In genomic region chr9:135768516-135769218, GRCh38 we compare ENCODE assay signal across 21 cellular contexts.
A peak's percentile ranks its signal among the peaks of the same experiment; 100 is the strongest.
DNase-seq lines count a peak whose midpoint lies in the region; ATAC-seq, FAIRE-seq and TF ChIP-seq lines count a peak whose summit lies in the region.
"Had no signal": no experiment of that assay in that cellular context is flagged by ENCODE, and none has a peak within 500 bp of the region (broad histone marks: within the 10 kb centered on the region; RNA-seq: fewer than 3 reads in every experiment).

No MANE protein-coding gene starts in this region.

- H3K18ac ChIP-seq in H1 (ENCODE audit: extremely low read depth, low read length), result no peak overlapping the region

- no peak overlapping the region for H4K8ac ChIP-seq in H1 (ENCODE audit: extremely low read depth, insufficient read depth, low read length)

- H3K4me1 ChIP-seq in H1 (replicated peaks in 1 of 4; ENCODE audit: control insufficient read depth in 3 of 4, insufficient read depth in 4 of 4, low read length in 3 of 4), result no peaks in the 10 kb centered on the region
- no peaks in the 10 kb centered on the region for H3K4me1 ChIP-seq in GM23248 (ENCODE audit: insufficient read depth)
- H3K4me1 ChIP-seq: BLaER1 treated with 17β-estradiol and CSF1 and Interleukin-3, amounts not matched to agents 10 nM and 100 nM had no signal

- peak overlapping the region; percentile 35; the same call in 1 of the 2 replicates for H2BK5ac ChIP-seq in H1 (ENCODE audit: low read depth, low read length)

- no peaks in the 10 kb centered on the region for H3K4me1 Mint-ChIP-seq in activated naive CD4-positive, alpha-beta T cell treated with anti-CD3 and anti-CD28 coated beads, Interleukin-2, amount 50 U/mL, for 24 hours
- no peaks in the 10 kb centered on the region for H3K4me1 Mint-ChIP-seq in WTC11
- H3K4me1 Mint-ChIP-seq: B cell had no signal

- CTCF ChIA-PET in WTC11 (lab: Charles Lee) (no interaction called here), H1 (lab: Charles Lee; ENCODE audit: partially characterized antibody) (interaction anchor here (1.6 kb wide), 1 partner anchor 28 kb away, joined by 3 read pairs; no protein-coding TSS in a partner anchor)

- WGBS in H1 (ENCODE audit: extremely low coverage in 1 of 2, insufficient coverage in 1 of 2, insufficient read length in 1 of 2, insufficient replicate concordance in 2 of 2, low coverage in 1 of 2, low lambda C conversion rate in 2 of 2, missing lambda C conversion rate in 1 of 2), 2 experiments, result 97% methylated on average over 31 of the region's 43 CpGs; no CpG with 5 or more reads in 1 of the 2 experiments
- 81 to 83% methylated on average over 29 to 43 of the region's 43 CpGs for WGBS in GM23248 (ENCODE audit: low coverage in 1 of 2, low lambda C conversion rate in 2 of 2, missing lambda C conversion rate in 2 of 2), 2 experiments

- TF ChIP-seq CTCF in WTC11 (IDR thresholded peaks at IDR 0.05), result no peak
- TF ChIP-seq CTCF in H1 (IDR thresholded peaks at IDR 0.05; ENCODE audit: control extremely low read depth in 1 of 3, insufficient read depth in 1 of 3, low read depth in 1 of 3, low read length in 3 of 3), result no peak

- ATAC-seq in WTC11 (no peak), HG03432 (IDR thresholded peaks at IDR 0.05; ENCODE audit: unreplicated experiment) (no peak), GM18498 (IDR thresholded peaks at IDR 0.05; ENCODE audit: unreplicated experiment) (no peak)
- ATAC-seq: CD8-positive, alpha-beta T cell; GM12878 had no signal

- H4K91ac ChIP-seq in H1 (replicated peaks; ENCODE audit: insufficient read length, low read length), result no peak overlapping the region

- no peak for TF ChIP-seq POLR2A in H1 (IDR thresholded peaks at IDR 0.05; ENCODE audit: control extremely low read depth in 1 of 2, low read depth in 2 of 2, low read length in 2 of 2)

- H2BK15ac ChIP-seq in H1 (ENCODE audit: low read length), result no peak overlapping the region; the same call in 1 of the 2 replicates

- peak overlapping the region; percentile 51 for H3K27ac Mint-ChIP-seq in activated naive CD4-positive, alpha-beta T cell treated with anti-CD3 and anti-CD28 coated beads, Interleukin-2, amount 50 U/mL, for 24 hours
- H3K27ac Mint-ChIP-seq in WTC11, result peak overlapping the region; percentile 21; the same call in 1 of the 2 replicates
- H3K27ac Mint-ChIP-seq: B cell; CD8-positive, alpha-beta T cell had no signal

- POLR2A ChIA-PET in WTC11 (lab: Charles Lee) (no interaction called here), H1 (lab: Charles Lee; ENCODE audit: partially characterized antibody) (interaction anchor here (0.6 kb wide), 1 partner anchor 314 kb away, joined by 3 read pairs; no protein-coding TSS in a partner anchor)

- H3K9ac ChIP-seq in H1 (replicated peaks in 1 of 4; ENCODE audit: extremely low read depth in 1 of 4, low read depth in 3 of 4, low read length in 3 of 4), result no peak overlapping the region
- H3K9ac ChIP-seq in GM23248, result no peak overlapping the region
- H3K9ac ChIP-seq: BLaER1 treated with 17β-estradiol and CSF1 and Interleukin-3, amounts not matched to agents 10 nM and 100 nM had no signal

- no peak for TF ChIP-seq EP300 in H1 (IDR thresholded peaks at IDR 0.05; ENCODE audit: borderline replicate concordance in 1 of 2, low read depth in 2 of 2, low read length in 2 of 2)

- FAIRE-seq in H1 (lab: Jason Lieb, UNC) (no peak), urothelium cell line (lab: Jason Lieb, UNC) (peak; percentile 56)
- FAIRE-seq: GM12878, GM19239, H54 had no signal

- no peak overlapping the region for H2AFZ ChIP-seq in H1 (ENCODE audit: low read length)
- H2AFZ ChIP-seq in GM23248, result no peak overlapping the region

- H3K4me2 ChIP-seq in H1 (ENCODE audit: insufficient read depth in 1 of 2, low read depth in 2 of 2, low read length in 2 of 2), result no peak overlapping the region
- H3K4me2 ChIP-seq in GM23248 (ENCODE audit: unreplicated experiment), result no peak overlapping the region
- H3K4me2 ChIP-seq: BLaER1 treated with 17β-estradiol and CSF1 and Interleukin-3, amounts not matched to agents 10 nM and 100 nM had no signal

- no peaks in the 10 kb centered on the region for H4K20me1 ChIP-seq in H1 (replicated peaks in 1 of 2; ENCODE audit: control insufficient read depth in 1 of 2, insufficient read depth in 2 of 2, low read length in 2 of 2)
- H4K20me1 ChIP-seq in GM23248 (ENCODE audit: insufficient read depth), result no peaks in the 10 kb centered on the region

- in situ Hi-C loops in GM23248 (cut with MboI), result no loop called here

- no peaks in the 10 kb centered on the region for H3K79me2 ChIP-seq in H1 (ENCODE audit: control insufficient read depth in 1 of 2, insufficient read depth in 2 of 2, low read length in 2 of 2)
- H3K79me2 ChIP-seq in GM23248 (ENCODE audit: insufficient read depth), result no peaks in the 10 kb centered on the region

- H3K4me3 ChIP-seq in H1 (ENCODE audit: extremely low read depth in 1 of 4, insufficient read depth in 2 of 4, low read depth in 3 of 4, low read length in 4 of 4) (no peak overlapping the region), GM23248 (no peak overlapping the region)
- H3K4me3 ChIP-seq: BLaER1 treated with 17β-estradiol and CSF1 and Interleukin-3, amounts not matched to agents 10 nM and 100 nM; GM12878 had no signal

- no peaks in the 10 kb centered on the region for H3F3A ChIP-seq in GM23248 (ENCODE audit: insufficient read depth)

- H3K79me1 ChIP-seq in H1 (ENCODE audit: low read depth, low read length), result no peaks in the 10 kb centered on the region; the same call in 1 of the 2 replicates

- no peak overlapping the region for H3K4me3 Mint-ChIP-seq in activated naive CD4-positive, alpha-beta T cell treated with anti-CD3 and anti-CD28 coated beads, Interleukin-2, amount 50 U/mL, for 24 hours
- no peak overlapping the region for H3K4me3 Mint-ChIP-seq in WTC11
- H3K4me3 Mint-ChIP-seq: B cell; CD8-positive, alpha-beta T cell had no signal

- H4K5ac ChIP-seq in H1 (ENCODE audit: insufficient read length, low read depth, low read length), result no peak overlapping the region

- H3K9me3 ChIP-seq in H1 (ENCODE audit: insufficient read depth in 2 of 2, low read depth in 1 of 2, low read length in 1 of 2) (peaks cover 4 to 12% of the 10 kb centered on the region in 2 experiments; a peak in 2 of 4 replicates), GM23248 (ENCODE audit: low read depth) (no peaks in the 10 kb centered on the region)

- 0 out of 2 replicates have a peak overlapping the region, but pooled peaks have one; percentile 27 for H2BK12ac ChIP-seq in H1 (ENCODE audit: low read depth, low read length)

- peaks cover 3% of the 10 kb centered on the region for H3K27me3 Mint-ChIP-seq in activated naive CD4-positive, alpha-beta T cell treated with anti-CD3 and anti-CD28 coated beads, Interleukin-2, amount 50 U/mL, for 24 hours
- H3K27me3 Mint-ChIP-seq in WTC11 (ENCODE audit: low read depth), result no peaks in the 10 kb centered on the region

- no peak overlapping the region for H2BK120ac ChIP-seq in H1 (replicated peaks; ENCODE audit: low read depth, low read length)

- H3K36me3 ChIP-seq in H1 (ENCODE audit: control insufficient read depth in 2 of 4, insufficient read depth in 4 of 4, low read length in 3 of 4) (no peaks in the 10 kb centered on the region), GM23248 (ENCODE audit: low read depth) (no peaks in the 10 kb centered on the region)
- H3K36me3 ChIP-seq: BLaER1 treated with 17β-estradiol and CSF1 and Interleukin-3, amounts not matched to agents 10 nM and 100 nM had no signal

- DNase-seq in activated naive CD4-positive, alpha-beta T cell treated with anti-CD3 and anti-CD28 coated beads, Interleukin-2, amount 50 U/mL, for 16 hours, result no peak
- DNase-seq in WTC11 (ENCODE audit: low spot score) (no peak), H1 (ENCODE audit: low read depth in 1 of 2, low spot score in 2 of 2) (no peak), urothelium cell line (ENCODE audit: low spot score) (no peak), GM23248 (no peak)
- DNase-seq: 8988T; Calu3; CD8-positive, alpha-beta T cell; DMS79 treated with DMSO at 0.1 percent for 48 hours; GF-D8; IMR-90; KG1 had no signal

- no peak overlapping the region for H3K4ac ChIP-seq in H1 (replicated peaks; ENCODE audit: insufficient read length, low read depth, low read length)

- H3K14ac ChIP-seq in H1 (ENCODE audit: insufficient read length), result no peak overlapping the region

- no peaks in the 10 kb centered on the region for H3K36me3 Mint-ChIP-seq in activated naive CD4-positive, alpha-beta T cell treated with anti-CD3 and anti-CD28 coated beads, Interleukin-2, amount 50 U/mL, for 24 hours
- H3K36me3 Mint-ChIP-seq in WTC11, result no peaks in the 10 kb centered on the region
- H3K36me3 Mint-ChIP-seq: CD8-positive, alpha-beta T cell had no signal

- H3K23me2 ChIP-seq in H1 (ENCODE audit: low read depth, low read length), result no peaks in the 10 kb centered on the region

- no peaks in the 10 kb centered on the region for H3K9me2 ChIP-seq in GM23248 (ENCODE audit: insufficient read depth)

- no peak overlapping the region for H3K56ac ChIP-seq in H1 (replicated peaks; ENCODE audit: insufficient read length, low read depth, low read length)

- no peak overlapping the region for H3K27ac ChIP-seq in H1 (ENCODE audit: low read depth, low read length)
- no peak overlapping the region for H3K27ac ChIP-seq in GM23248
- H3K27ac ChIP-seq: BLaER1 treated with 17β-estradiol and CSF1 and Interleukin-3, amounts not matched to agents 10 nM and 100 nM; HL-60 had no signal

- H3K27me3 ChIP-seq in H1 (replicated peaks in 1 of 4; ENCODE audit: control insufficient read depth in 3 of 4, extremely low read depth in 1 of 4, insufficient read depth in 3 of 4, low read length in 3 of 4), result no peaks in the 10 kb centered on the region
- H3K27me3 ChIP-seq in GM23248 (replicated peaks; ENCODE audit: insufficient read depth), result no peaks in the 10 kb centered on the region
- H3K27me3 ChIP-seq: BLaER1 treated with 17β-estradiol and CSF1 and Interleukin-3, amounts not matched to agents 10 nM and 100 nM had no signal

- no peaks in the 10 kb centered on the region for H3K9me3 Mint-ChIP-seq in activated naive CD4-positive, alpha-beta T cell treated with anti-CD3 and anti-CD28 coated beads, Interleukin-2, amount 50 U/mL, for 24 hours
- H3K9me3 Mint-ChIP-seq in WTC11, result peaks cover 8% of the 10 kb centered on the region; the same call in 1 of the 2 replicates

- no peak overlapping the region for H2BK20ac ChIP-seq in H1 (ENCODE audit: low read length)

- peak overlapping the region; percentile 48; the same call in 1 of the 2 replicates for H2AK5ac ChIP-seq in H1 (ENCODE audit: low read depth, low read length)

- TF ChIP-seq RAD21 in H1 (IDR thresholded peaks at IDR 0.05 in 1 of 2, conservative IDR thresholded peaks at IDR 0.05 in 1 of 2; ENCODE audit: low read depth in 2 of 2, low read length in 2 of 2), result no peak

- H3K23ac ChIP-seq in H1 (ENCODE audit: insufficient read length), result no peak overlapping the region

TF ChIP-seq in WTC11, 78 proteins besides CTCF, POLR2A, EP300 and RAD21 (continues in another document):
- TF ChIP-seq FOXK1 (CRISPR knock-in tag; IDR thresholded peaks at IDR 0.05), result no peak

TF ChIP-seq in H1, 55 proteins besides CTCF, POLR2A, EP300 and RAD21 (continues in another document):
- TF ChIP-seq CEBPB (IDR thresholded peaks at IDR 0.05; ENCODE audit: low read depth, low read length) (no peak), RXRA (IDR thresholded peaks at IDR 0.05; ENCODE audit: insufficient read depth, low read depth, low read length) (no peak), CBX5 (IDR thresholded peaks at IDR 0.05; ENCODE audit: low read depth, low read length) (no peak), TAF1 (IDR thresholded peaks at IDR 0.05; ENCODE audit: low read depth, low read length) (no peak), ASH2L (IDR thresholded peaks at IDR 0.05; ENCODE audit: low read length) (no peak)
